Comparison of ENCODE assay signal across 25 cellular contexts in genomic region chr2:11410101-11410500, GRCh38. TPM values are rescaled to one million over a fixed set of nuclear protein-coding genes. Genes with fewer than 3 reads are reported as not detected.
DNase-seq lines count a peak whose midpoint lies in the region; ATAC-seq and TF ChIP-seq lines count a peak whose summit lies in the region.
"Had no signal": no experiment of that assay in that cellular context is flagged by ENCODE, and none has a peak within 500 bp of the region (broad histone marks: within the 10 kb centered on the region; RNA-seq: fewer than 3 reads in every experiment).

No MANE protein-coding gene starts in this region.

- H3K27ac Mint-ChIP-seq in naive thymus-derived CD4-positive, alpha-beta T cell, result no peak overlapping the region
- H3K27ac Mint-ChIP-seq: B cell; CD4-positive, alpha-beta memory T cell; CD4-positive, CD25-positive, alpha-beta regulatory T cell; CD8-positive, alpha-beta memory T cell had no signal

- H3K27me3 ChIP-seq in BE2C, result no peaks in the 10 kb centered on the region
- H3K27me3 ChIP-seq in naive thymus-derived CD4-positive, alpha-beta T cell (ENCODE audit: control insufficient read depth in 2 of 2, insufficient read depth in 2 of 2, low read length in 2 of 2), result no peaks in the 10 kb centered on the region
- H3K27me3 ChIP-seq: BLaER1 had no signal

- POLR2A ChIA-PET in naive thymus-derived CD4-positive, alpha-beta T cell (lab: Charles Lee), result no interaction called here

- no peaks in the 10 kb centered on the region for H3K9me3 ChIP-seq in BE2C
- no peaks in the 10 kb centered on the region for H3K9me3 ChIP-seq in naive thymus-derived CD4-positive, alpha-beta T cell (ENCODE audit: control insufficient read depth in 2 of 3, low read length in 3 of 3)
- H3K9me3 ChIP-seq: BLaER1 had no signal

- no peak overlapping the region for H3K27ac ChIP-seq in naive thymus-derived CD4-positive, alpha-beta T cell (ENCODE audit: low read depth, low read length)
- H3K27ac ChIP-seq: BLaER1 had no signal

- peaks cover 0 to 2% (median 0%) of the 10 kb centered on the region in 11 donors for H3K9me3 Mint-ChIP-seq in naive thymus-derived CD4-positive, alpha-beta T cell
- H3K9me3 Mint-ChIP-seq: CD14-positive monocyte; CD4-positive, alpha-beta memory T cell; CD8-positive, alpha-beta memory T cell had no signal

- peaks cover 3% of the 10 kb centered on the region; the same call in 1 of the 2 replicates for H3K4me1 ChIP-seq in BE2C
- H3K4me1 ChIP-seq in naive thymus-derived CD4-positive, alpha-beta T cell (ENCODE audit: control insufficient read depth in 2 of 2, insufficient read depth in 2 of 2, low read length in 2 of 2), result no peaks in the 10 kb centered on the region
- H3K4me1 ChIP-seq: BLaER1 had no signal

- intact Hi-C loops in left cardiac atrium (cut with DNase I), result loop anchor here (2.0 to 5.0 kb wide), 3 partner anchors 37 to 178 kb away; partner anchors contain the start of gene ROCK2 (in 1 of the 2)
- intact Hi-C loops in naive thymus-derived CD4-positive, alpha-beta T cell (cut with micrococcal nuclease), result no loop called here

- H3K27me3 Mint-ChIP-seq in naive thymus-derived CD4-positive, alpha-beta T cell, result peaks cover 4 to 22% (median 15%) of the 10 kb centered on the region in 5 donors

- H3K4me3 ChIP-seq in AG10803 (ENCODE audit: low read length), result no peak overlapping the region
- H3K4me3 ChIP-seq in fibroblast of villous mesenchyme (ENCODE audit: low read depth, low read length), result no peak overlapping the region
- H3K4me3 ChIP-seq in BE2C (ENCODE audit: low read depth, low read length), result no peak overlapping the region
- H3K4me3 ChIP-seq in naive thymus-derived CD4-positive, alpha-beta T cell (ENCODE audit: low read length), result no peak overlapping the region
- H3K4me3 ChIP-seq: BLaER1 had no signal

- no peak overlapping the region for H3K4me3 Mint-ChIP-seq in naive thymus-derived CD4-positive, alpha-beta T cell
- H3K4me3 Mint-ChIP-seq: B cell; CD14-positive monocyte; CD4-positive, alpha-beta memory T cell; CD4-positive, CD25-positive, alpha-beta regulatory T cell had no signal

- DNase-seq in AG10803 (ENCODE audit: low read depth) (peak; percentile 30), EH (ENCODE audit: low read depth) (peak; percentile 44), dermis microvascular lymphatic vessel endothelial cell (ENCODE audit: low read depth in 2 of 2) (peak; percentile 70 to 72), fibroblast of villous mesenchyme (ENCODE audit: low read depth) (peak; percentile 28), left cardiac atrium (no peak), BE2C (no peak)
- DNase-seq in naive thymus-derived CD4-positive, alpha-beta T cell, result no peak
- DNase-seq: 8988T; ACHN; AML-193; C1 segment of cervical spinal cord; CD4-positive, alpha-beta memory T cell; CD4-positive, CD25-positive, alpha-beta regulatory T cell; CD8-positive, alpha-beta memory T cell; COR-L47; DMS 273 treated with DMSO at 0.1 percent for 48 hours; DMS153; DMS53; DMS79; DND-41; GF-D8 had no signal

- H3K4me1 Mint-ChIP-seq in naive thymus-derived CD4-positive, alpha-beta T cell, result no peaks in the 10 kb centered on the region
- H3K4me1 Mint-ChIP-seq: B cell; CD4-positive, CD25-positive, alpha-beta regulatory T cell had no signal

- no peaks in the 10 kb centered on the region for H3K36me3 ChIP-seq in BE2C
- no peaks in the 10 kb centered on the region for H3K36me3 ChIP-seq in naive thymus-derived CD4-positive, alpha-beta T cell (ENCODE audit: control insufficient read depth in 2 of 3, insufficient read depth in 3 of 3, low read length in 3 of 3)
- H3K36me3 ChIP-seq: BLaER1 had no signal

- TF ChIP-seq CTCF in AG10803 (conservative IDR thresholded peaks at IDR 0.05; ENCODE audit: low read length), result no peak
- TF ChIP-seq CTCF in fibroblast of villous mesenchyme (IDR thresholded peaks at IDR 0.05; ENCODE audit: insufficient read depth, low read depth, low read length), result no peak
- TF ChIP-seq CTCF in BE2C (IDR thresholded peaks at IDR 0.05; ENCODE audit: low read depth, low read length), result no peak

- H3K36me3 Mint-ChIP-seq in naive thymus-derived CD4-positive, alpha-beta T cell, result peaks cover 0 to 3% (median 0%) of the 10 kb centered on the region in 5 donors
- H3K36me3 Mint-ChIP-seq: CD14-positive monocyte; CD4-positive, alpha-beta memory T cell; CD4-positive, CD25-positive, alpha-beta regulatory T cell; CD8-positive, alpha-beta memory T cell had no signal

- CTCF ChIA-PET in naive thymus-derived CD4-positive, alpha-beta T cell (lab: Charles Lee), result no interaction called here

- no peak for ATAC-seq in left cardiac atrium
- ATAC-seq in GM21447 (IDR thresholded peaks at IDR 0.05; ENCODE audit: unreplicated experiment), result no peak
- no peak for ATAC-seq in naive thymus-derived CD4-positive, alpha-beta T cell

RNA-seq across cellular contexts. Expression of gene E2F6, which starts 55.9 kb away (rescaled TPM):
- total RNA-seq in dermis microvascular lymphatic vessel endothelial cell (8.9 and 12.0 TPM in 2 replicates), fibroblast of villous mesenchyme (11.3 and 13.4 TPM in 2 replicates), left cardiac atrium (10 to 100 TPM; 11.7 to 19.5 TPM)
- 36.3 TPM for polyA plus RNA-seq in BE2C (2012; ENCODE audit: insufficient read depth, insufficient read length, low read depth)
- 10 to 100 TPM in 2 of 5 experiments, 1 to 10 TPM in 3; 6.2 to 11.6 (median 9.2) TPM for total RNA-seq in naive thymus-derived CD4-positive, alpha-beta T cell
- polyA plus RNA-seq in naive thymus-derived CD4-positive, alpha-beta T cell, result 1 to 10 TPM; 3.1 to 4.3 TPM

Comparison
In these comparisons a context has a peak if more than half of its experiments do, and no peak if none do; other contexts are left out.
1. DNase-seq: peak in AG10803 (single experiment), EH (single experiment), dermis microvascular lymphatic vessel endothelial cell (2 of 2) and fibroblast of villous mesenchyme (single experiment); none in left cardiac atrium (single experiment), BE2C (single experiment) and naive thymus-derived CD4-positive, alpha-beta T cell (0 of 9).
2. intact Hi-C loops: an anchor here in left cardiac atrium (2.0 to 5.0 kb wide); none called in naive thymus-derived CD4-positive, alpha-beta T cell.